In the genomic region with DNA sequence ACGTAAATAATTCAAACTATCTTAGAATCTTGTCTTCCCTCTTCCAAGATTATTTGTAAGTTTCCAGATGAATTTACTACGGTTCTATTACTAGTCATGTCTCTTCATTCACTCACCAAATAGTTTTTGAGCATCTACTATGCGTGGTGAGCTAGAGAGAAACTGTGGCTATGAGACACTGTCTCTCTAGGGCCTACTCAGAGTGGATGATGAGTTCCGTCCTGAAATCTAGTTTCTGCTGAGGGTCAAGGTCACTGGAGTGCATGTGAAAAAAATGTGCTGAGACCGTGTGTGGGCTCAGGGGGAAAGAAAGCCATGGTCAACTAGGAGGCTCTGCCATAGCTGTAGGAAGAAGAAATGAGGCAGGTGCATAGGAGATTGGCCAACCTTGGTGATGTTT, we compare ENCODE assay signal across 14 cellular contexts.
A peak's percentile ranks its signal among the peaks of the same experiment; 100 is the strongest.
DNase-seq lines count a peak whose midpoint lies in the region; ATAC-seq and TF ChIP-seq lines count a peak whose summit lies in the region.
"Had no signal": no experiment of that assay in that cellular context is flagged by ENCODE, and none has a peak within 500 bp of the region (broad histone marks: within the 10 kb centered on the region; RNA-seq: fewer than 3 reads in every experiment).

No MANE protein-coding gene starts in this region.

- H3K27ac ChIP-seq in SU-DHL-6 (ENCODE audit: low read depth, low read length) (peak overlapping the region; percentile 89), thyroid gland (no peak overlapping the region)
- H3K27ac ChIP-seq: epithelial cell of prostate, ovary had no signal

- no peak for TF ChIP-seq CTCF in GM12865 (IDR thresholded peaks at IDR 0.05; ENCODE audit: insufficient read depth, low read depth, low read length, missing control alignments)
- TF ChIP-seq CTCF in SU-DHL-6 (IDR thresholded peaks at IDR 0.05; ENCODE audit: insufficient read depth, low read length, poor library complexity, severe bottlenecking) = no peak
- TF ChIP-seq CTCF in thyroid gland (IDR thresholded peaks at IDR 0.05) = no peak

- H4K20me1 ChIP-seq in SU-DHL-6 (ENCODE audit: low read depth, low read length) = no peaks in the 10 kb centered on the region

- ATAC-seq in GM18909 (IDR thresholded peaks at IDR 0.05; ENCODE audit: poor library complexity, unreplicated experiment) = peak; percentile 72
- ATAC-seq in HG02885 (IDR thresholded peaks at IDR 0.05; ENCODE audit: poor library complexity, unreplicated experiment) = peak; percentile 57
- ATAC-seq in HG02678 (IDR thresholded peaks at IDR 0.05; ENCODE audit: unreplicated experiment) = no peak
- ATAC-seq: WTC11 had no signal

- H3K9me3 ChIP-seq in SU-DHL-6 (ENCODE audit: insufficient read depth, low read length) (peaks cover 13% of the 10 kb centered on the region; the same call in 1 of the 2 replicates), thyroid gland (no peaks in the 10 kb centered on the region)
- H3K9me3 ChIP-seq: ovary had no signal

- intact Hi-C loops in thyroid gland (cut with DNase I) = no loop called here

- no peaks in the 10 kb centered on the region for H3K9me2 ChIP-seq in SU-DHL-6 (replicated peaks; ENCODE audit: insufficient read depth, low read length)

- WGBS in thyroid gland, 2 donors = 69 to 79% methylated on average over 5 of the region's 5 CpGs

- no peak overlapping the region for H2AFZ ChIP-seq in SU-DHL-6 (ENCODE audit: low read depth, low read length, severe bottlenecking)

- TF ChIP-seq POLR2A in thyroid gland (IDR thresholded peaks at IDR 0.05) = no peak

- no peak overlapping the region for H3K4me3 ChIP-seq in GM12865 (ENCODE audit: low read depth, low read length)
- H3K4me3 ChIP-seq in SU-DHL-6 (ENCODE audit: insufficient read depth, low read length, poor library complexity, severe bottlenecking) = no peak overlapping the region
- no peak overlapping the region for H3K4me3 ChIP-seq in thyroid gland (replicated peaks in 1 of 3)
- H3K4me3 ChIP-seq: ovary had no signal

- no peaks in the 10 kb centered on the region for H3F3A ChIP-seq in SU-DHL-6 (ENCODE audit: insufficient read depth)

- H3K79me2 ChIP-seq in SU-DHL-6 (ENCODE audit: insufficient read depth, low read length) = no peaks in the 10 kb centered on the region

- no peak overlapping the region for H3K9ac ChIP-seq in SU-DHL-6 (ENCODE audit: low read length)

- DNase-seq in GM12865 (ENCODE audit: low read depth) = peak; percentile 65
- DNase-seq in HPDE6-E6E7 (ENCODE audit: extremely low spot score) = no peak
- DNase-seq in stimulated activated CD4-positive, alpha-beta T cell treated with anti-CD3 and anti-CD28 coated beads, Interleukin-1b, Interleukin-23, amount 100 ng/mL, for 48 hours = no peak
- no peak for DNase-seq in thyroid gland
- DNase-seq: NCI-H1048, NCI-H2171, ovary, small intestine had no signal

- no peaks in the 10 kb centered on the region for H3K4me1 ChIP-seq in thyroid gland

- H3K27me3 ChIP-seq in SU-DHL-6 (ENCODE audit: low read length) (no peaks in the 10 kb centered on the region), thyroid gland (no peaks in the 10 kb centered on the region)
- H3K27me3 ChIP-seq: ovary had no signal

- peak overlapping the region; percentile 51 for H3K4me2 ChIP-seq in SU-DHL-6 (ENCODE audit: low read depth, low read length, poor library complexity, severe bottlenecking)

- H3K36me3 ChIP-seq in SU-DHL-6 (ENCODE audit: low read length) = no peaks in the 10 kb centered on the region; the same call in 1 of the 2 replicates
- no peaks in the 10 kb centered on the region for H3K36me3 ChIP-seq in thyroid gland
- H3K36me3 ChIP-seq: ovary had no signal
